In the genomic region with DNA sequence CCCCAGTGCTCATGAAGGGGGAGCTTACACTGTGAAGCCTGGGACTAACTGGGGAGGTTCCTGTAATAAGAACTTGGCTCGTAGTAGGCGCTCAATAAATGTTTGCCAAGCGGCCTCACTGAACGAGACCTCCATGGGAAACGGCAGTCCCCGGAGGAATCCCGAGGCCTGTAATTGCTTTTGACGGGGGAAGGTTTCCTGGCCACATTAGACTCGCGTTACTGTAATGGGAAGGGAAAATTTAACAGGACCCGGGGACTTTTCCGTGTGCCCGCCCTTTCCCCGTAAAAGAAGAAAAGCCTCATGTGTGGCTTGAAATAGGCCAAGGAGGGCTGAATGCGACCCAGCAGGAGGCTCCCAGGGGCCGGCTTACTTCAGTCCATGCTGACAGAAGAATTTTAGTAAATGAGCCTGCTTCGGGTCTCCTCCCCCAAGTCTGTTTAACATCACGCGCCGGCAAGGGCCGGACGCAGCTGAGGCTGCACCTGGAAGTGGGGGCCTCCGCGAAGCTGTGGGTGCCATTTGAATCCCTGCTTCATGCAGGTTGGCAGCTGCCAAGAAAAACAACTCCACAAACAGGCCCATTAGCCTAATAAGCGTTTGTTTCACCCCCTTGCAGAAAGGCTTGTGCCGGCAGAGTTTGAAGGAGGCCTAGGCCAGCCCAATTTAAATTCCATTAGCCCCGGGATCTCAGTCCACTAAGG, we compare ENCODE assay signal across 14 cellular contexts. TPM values are rescaled to one million over a fixed set of nuclear protein-coding genes. Genes with fewer than 3 reads are reported as not detected.
DNase-seq lines count a peak whose midpoint lies in the region; ATAC-seq and TF ChIP-seq lines count a peak whose summit lies in the region.
"Had no signal": no experiment of that assay in that cellular context is flagged by ENCODE, and none has a peak within 500 bp of the region (broad histone marks: within the 10 kb centered on the region; RNA-seq: fewer than 3 reads in every experiment).

No MANE protein-coding gene starts in this region.

- 90% methylated on average over 27 of the region's 27 CpGs for WGBS in thymus
- 67 to 74% (median 70%) methylated on average over 25 to 27 of the region's 27 CpGs for WGBS in adrenal gland, 4 donors
- 56% methylated on average over 5 of the region's 27 CpGs for WGBS in right lobe of liver (ENCODE audit: insufficient coverage, low coverage, low lambda C conversion rate, missing lambda C conversion rate)

- H3K4me1 ChIP-seq in thymus (ENCODE audit: control insufficient read depth, insufficient read depth, low read length) (no peaks in the 10 kb centered on the region), adrenal gland (replicated peaks in 1 of 2) (no peaks in the 10 kb centered on the region), right lobe of liver (no peaks in the 10 kb centered on the region)
- H3K4me1 ChIP-seq: A549 had no signal

- no peak for TF ChIP-seq CTCF in adrenal gland (IDR thresholded peaks at IDR 0.05)
- no peak for TF ChIP-seq CTCF in right lobe of liver (IDR thresholded peaks at IDR 0.05)

- intact Hi-C loops in adrenal gland (cut with DNase I) (no loop called here), right lobe of liver (cut with DNase I) (no loop called here)

- TF ChIP-seq POLR2A in adrenal gland (IDR thresholded peaks at IDR 0.05) (no peak), right lobe of liver (IDR thresholded peaks at IDR 0.05) (no peak)

- H3K9me3 ChIP-seq in thymus (ENCODE audit: control insufficient read depth) (no peaks in the 10 kb centered on the region), adrenal gland (replicated peaks in 1 of 3) (no peaks in the 10 kb centered on the region), right lobe of liver (no peaks in the 10 kb centered on the region)
- H3K9me3 ChIP-seq: A549 had no signal

- H3K36me3 ChIP-seq in thymus (ENCODE audit: control insufficient read depth, insufficient read depth): peaks cover 32% of the 10 kb centered on the region
- H3K36me3 ChIP-seq in adrenal gland (replicated peaks in 1 of 2): no peaks in the 10 kb centered on the region
- H3K36me3 ChIP-seq in right lobe of liver: no peaks in the 10 kb centered on the region

- H3K4me3 ChIP-seq in thymus (ENCODE audit: low read length) (no peak overlapping the region), adrenal gland (no peak overlapping the region), right lobe of liver (no peak overlapping the region)
- H3K4me3 ChIP-seq: A549 had no signal

- H3K27me3 ChIP-seq in thymus (ENCODE audit: control insufficient read depth, insufficient read depth): no peaks in the 10 kb centered on the region
- no peaks in the 10 kb centered on the region for H3K27me3 ChIP-seq in adrenal gland
- H3K27me3 ChIP-seq in right lobe of liver: no peaks in the 10 kb centered on the region

- DNase-seq in NCI-H748 (lab: John Stamatoyannopoulos, UW; ENCODE audit: unreplicated experiment): peak; percentile 43
- no peak for DNase-seq in NCI-H748 treated with DMSO at 0.1 percent for 48 hours (lab: John Stamatoyannopoulos, UW)
- peak in 44 of 58 donors; percentile 5 to 90 (median 43) for DNase-seq in anterior cingulate cortex (lab: John Stamatoyannopoulos, UW)
- DNase-seq in islet precursor cell: peak; percentile 83
- no peak for DNase-seq in adrenal gland
- no peak for DNase-seq in right lobe of liver
- DNase-seq: activated naive CD8-positive, alpha-beta T cell treated with anti-CD3 and anti-CD28 coated beads, Interleukin-2, amount 50 U/mL, for 24 hours; DMS53; natural killer cell; NCI-H1694 treated with DMSO at 0.1 percent for 48 hours; T1000 had no signal

- H3K27ac ChIP-seq in thymus (ENCODE audit: low read depth) (peak overlapping the region; percentile 21), adrenal gland (no peak overlapping the region), right lobe of liver (no peak overlapping the region)
- H3K27ac ChIP-seq: A549 had no signal

- ATAC-seq in GM18870 (IDR thresholded peaks at IDR 0.05; ENCODE audit: unreplicated experiment) (no peak), right lobe of liver (no peak)
- ATAC-seq: A549; activated naive CD8-positive, alpha-beta T cell treated with anti-CD3 and anti-CD28 coated beads, Interleukin-2, amount 50 U/mL, for 24 hours; natural killer cell had no signal

RNA-seq across cellular contexts. Expression of a gene that starts 39.8 kb away (rescaled TPM):
- polyA plus RNA-seq in thymus: 33.8 TPM
- total RNA-seq in adrenal gland: 10 to 100 TPM; 21.3 to 87.6 (median 27.0) TPM
- 10 to 100 TPM; 15.8 to 55.4 (median 17.3) TPM for polyA plus RNA-seq in adrenal gland
- total RNA-seq in right lobe of liver: 10 to 100 TPM; 10.1 to 47.3 (median 16.6) TPM

Comparison
In these comparisons a context has a peak if more than half of its experiments do, and no peak if none do; other contexts are left out.
1. DNase-seq: peak in NCI-H748 (single experiment), anterior cingulate cortex (44 of 58) and islet precursor cell (single experiment); none in NCI-H748 treated with DMSO at 0.1 percent for 48 hours (single experiment), adrenal gland (0 of 7) and right lobe of liver (0 of 3).